8 cellular contexts compared by ENCODE assay signal in the genomic region with DNA sequence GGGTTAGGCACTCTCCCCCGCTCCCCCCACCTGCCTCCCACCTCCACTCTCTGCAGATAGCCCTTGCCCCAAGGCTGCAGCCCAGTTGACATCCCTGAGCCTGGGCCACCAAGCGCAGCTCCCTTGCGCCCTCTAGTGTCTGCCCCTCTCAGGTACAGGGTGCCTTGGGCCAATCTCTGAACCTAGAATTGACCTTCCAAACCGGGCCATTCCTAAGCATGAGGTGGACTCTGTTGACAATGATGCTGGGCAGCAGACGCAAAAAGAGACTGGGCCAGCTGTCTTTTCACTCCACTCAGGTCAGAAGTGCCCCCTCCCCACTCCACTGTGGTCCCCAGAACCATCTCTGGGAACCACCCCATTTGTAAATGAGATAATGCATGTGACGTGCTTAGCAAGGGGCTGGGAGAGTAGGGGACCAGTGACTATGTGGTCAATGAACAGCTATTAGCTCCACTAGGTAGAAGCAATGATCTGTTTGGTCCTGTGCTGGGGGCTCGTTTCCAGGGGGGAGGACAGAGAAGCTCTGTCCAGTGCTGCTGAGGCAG. TPM values are rescaled to one million over a fixed set of nuclear protein-coding genes. Genes with fewer than 3 reads are reported as not detected.
DNase-seq lines count a peak whose midpoint lies in the region; ATAC-seq and TF ChIP-seq lines count a peak whose summit lies in the region.

No MANE protein-coding gene starts in this region.

- H3K9me3 Mint-ChIP-seq in naive thymus-derived CD8-positive, alpha-beta T cell, result peaks cover 0 to 1% (median 0%) of the 10 kb centered on the region in 9 donors

- H3K27me3 Mint-ChIP-seq in naive thymus-derived CD8-positive, alpha-beta T cell, result no peaks in the 10 kb centered on the region

- H3K36me3 Mint-ChIP-seq in naive thymus-derived CD8-positive, alpha-beta T cell, result no peaks in the 10 kb centered on the region

- no peak overlapping the region for H3K4me3 Mint-ChIP-seq in naive thymus-derived CD8-positive, alpha-beta T cell

- TF ChIP-seq CTCF in AG09309 (IDR thresholded peaks at IDR 0.05; ENCODE audit: control insufficient read depth, insufficient read depth, low read depth, low read length, missing control alignments), result peak; percentile 98

- ATAC-seq in esophagus mucosa (peak; percentile 61), GM18502 (IDR thresholded peaks at IDR 0.05; ENCODE audit: poor library complexity, unreplicated experiment) (no peak)
- ATAC-seq in naive thymus-derived CD8-positive, alpha-beta T cell, result peak; percentile 95 to 96

- POLR2A ChIA-PET in naive thymus-derived CD8-positive, alpha-beta T cell (lab: Charles Lee), result interaction anchor here (1.2 kb wide), 2 partner anchors 42 to 60 kb away, joined by 4 read pairs; partner anchors contain the start of gene FOSL2

- DNase-seq in AG09309 (ENCODE audit: low read depth) (no peak), GM19238 (ENCODE audit: insufficient read length, low spot score) (peak; percentile 48), NCI-H82 treated with DMSO at 0.1 percent for 48 hours (lab: John Stamatoyannopoulos, UW; ENCODE audit: unreplicated experiment) (peak; percentile 22)
- DNase-seq in activated CD8-positive, alpha-beta memory T cell treated with anti-CD3 and anti-CD28 coated beads, Interleukin-2, amount 50 U/mL, for 1 hour (ENCODE audit: extremely low read depth), result peak; percentile 59
- DNase-seq in naive thymus-derived CD8-positive, alpha-beta T cell, result peak; percentile 42 to 86 (median 73)
- peak; percentile 74 for DNase-seq in stimulated activated naive CD4-positive, alpha-beta T cell treated with Interleukin-2 at 50 U/mL for 16 hours (lab: John Stamatoyannopoulos, UW)

- H3K4me3 ChIP-seq in AG09309 (ENCODE audit: control insufficient read depth, low read depth, low read length), result no peak overlapping the region

- peaks cover 1 to 21% (median 6%) of the 10 kb centered on the region in 4 donors for H3K4me1 Mint-ChIP-seq in naive thymus-derived CD8-positive, alpha-beta T cell

- H3K27ac Mint-ChIP-seq in naive thymus-derived CD8-positive, alpha-beta T cell, result peak overlapping the region in 3 of 10 donors; percentile 18 to 82 (median 44)

RNA-seq across cellular contexts. Expression of gene PLB1, which starts 43.3 kb away (rescaled TPM):
- total RNA-seq in esophagus mucosa, result 1.6 TPM
- total RNA-seq in naive thymus-derived CD8-positive, alpha-beta T cell, result under 1 TPM in 1 of 2 experiments, not detected in 1; 0.34 TPM
- under 1 TPM in 2 of 3 donors, not detected in 1; 0.29 to 0.34 TPM for polyA plus RNA-seq in naive thymus-derived CD8-positive, alpha-beta T cell

RNA-seq across cellular contexts. Expression of gene FOSL2, which starts 60.0 kb away (rescaled TPM):
- 166 TPM for total RNA-seq in esophagus mucosa
- 1 to 10 TPM; 1.2 to 1.6 TPM for total RNA-seq in naive thymus-derived CD8-positive, alpha-beta T cell
- polyA plus RNA-seq in naive thymus-derived CD8-positive, alpha-beta T cell, result 1 to 10 TPM in 1 of 3 donors, under 1 TPM in 2; 0.46 to 6.5 (median 0.85) TPM

Comparison
In these comparisons a context has a peak if more than half of its experiments do, and no peak if none do; other contexts are left out.
1. RNA of gene FOSL2, which starts 60.0 kb away (total RNA-seq): 166 TPM in esophagus mucosa (single experiment); 1.2 to 1.6 TPM in naive thymus-derived CD8-positive, alpha-beta T cell; every median in the first group is over 10 times any median in the second.